8 cellular contexts compared by ENCODE assay signal in the genomic region with DNA sequence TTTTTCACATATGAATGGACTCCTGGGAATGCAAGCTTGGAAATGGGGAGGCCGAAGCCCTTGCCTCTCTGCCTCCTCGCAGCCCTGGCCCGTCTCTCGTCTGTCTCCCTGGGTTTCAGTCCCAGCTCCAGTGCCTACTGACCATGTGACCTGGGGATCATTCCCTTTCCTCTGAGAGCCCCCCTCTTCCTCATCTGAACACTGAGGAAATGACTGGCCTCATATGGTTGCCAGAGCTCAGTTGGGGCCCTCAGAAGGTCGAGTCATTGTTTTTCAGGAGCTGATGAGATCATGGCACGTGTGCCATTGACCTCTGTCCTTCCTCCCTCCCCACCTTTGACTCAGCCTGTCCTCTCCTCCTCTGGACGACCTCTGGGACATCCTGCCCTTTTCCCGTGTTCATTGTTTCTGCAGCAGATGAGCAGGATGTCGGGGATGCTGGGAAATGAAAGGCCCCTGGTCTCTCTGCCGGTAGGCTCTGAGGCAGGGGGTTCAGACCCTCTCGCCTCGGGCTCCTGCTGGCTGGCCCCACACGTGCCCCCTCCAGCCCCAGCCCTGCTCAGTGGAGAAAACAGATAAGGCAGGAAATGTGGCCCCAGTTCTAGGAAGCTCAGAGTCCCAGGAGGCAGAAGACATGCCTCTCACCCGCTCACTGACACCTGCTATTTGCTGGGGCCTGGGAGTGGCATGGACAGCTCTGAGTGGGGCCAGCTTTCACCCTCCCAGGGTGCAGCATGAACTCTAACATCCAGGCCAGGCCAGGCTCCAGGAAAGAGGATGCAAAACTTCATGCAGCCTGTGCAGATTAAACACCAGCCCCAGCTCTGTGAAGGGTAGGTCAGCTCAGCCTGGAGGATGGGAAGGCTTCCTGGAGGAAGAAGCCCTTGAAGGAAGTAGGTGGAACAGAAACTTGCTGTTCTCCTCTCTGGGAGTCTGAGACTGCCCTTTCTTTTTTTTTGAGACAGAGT. TPM values are rescaled to one million over a fixed set of nuclear protein-coding genes. Genes with fewer than 3 reads are reported as not detected.
DNase-seq lines count a peak whose midpoint lies in the region; ATAC-seq and TF ChIP-seq lines count a peak whose summit lies in the region.

No MANE protein-coding gene starts in this region.

- no peak for TF ChIP-seq RAD21 in SK-N-SH (IDR thresholded peaks at IDR 0.05; ENCODE audit: low read length)

- no peaks in the 10 kb centered on the region for H3K79me2 ChIP-seq in SK-N-SH (ENCODE audit: insufficient read depth)

- 63% methylated on average over 14 of the region's 14 CpGs for WGBS in SK-N-SH (ENCODE audit: low lambda C conversion rate)

- peak overlapping the region in 1 of 2 experiments; percentile 50; a peak in 2 of 4 replicates for H3K27ac ChIP-seq in SK-N-SH (ENCODE audit: low read depth in 2 of 2, low read length in 1 of 2)

- no peaks in the 10 kb centered on the region for H3K27me3 ChIP-seq in SK-N-SH (ENCODE audit: insufficient read depth)

- CTCF ChIA-PET in SK-N-SH (lab: Yijun Ruan, JAX), result interaction anchor here (1.4 to 1.5 kb wide), 3 partner anchors 21 to 248 kb away, joined by 3 to 8 read pairs (median 5); no protein-coding TSS in a partner anchor

- no peak for ATAC-seq in GM19023 (IDR thresholded peaks at IDR 0.05; ENCODE audit: unreplicated experiment)
- ATAC-seq in HG02884 (IDR thresholded peaks at IDR 0.05; ENCODE audit: unreplicated experiment), result no peak
- ATAC-seq in HG03460 (IDR thresholded peaks at IDR 0.05; ENCODE audit: unreplicated experiment), result no peak
- ATAC-seq in GM21825 (IDR thresholded peaks at IDR 0.05; ENCODE audit: unreplicated experiment), result no peak

- no peaks in the 10 kb centered on the region for H3K9me2 ChIP-seq in SK-N-SH

- H3F3A ChIP-seq in SK-N-SH (replicated peaks; ENCODE audit: insufficient read depth), result peaks cover 4% of the 10 kb centered on the region

- H3K4me2 ChIP-seq in SK-N-SH, result 0 out of 2 replicates have a peak overlapping the region, but pooled peaks have one; percentile 1

- DNase-seq in GM12865 (ENCODE audit: low read depth) (peak; percentile 36), SK-N-SH (no peak), fibroblast of the aortic adventitia (ENCODE audit: low read depth) (peak; percentile 56), skeletal muscle cell (ENCODE audit: low read depth) (peak; percentile 13)

- no peak for TF ChIP-seq EP300 in SK-N-SH (IDR thresholded peaks at IDR 0.05; ENCODE audit: borderline replicate concordance in 1 of 2, low read depth in 1 of 2, low read length in 1 of 2)

- H3K4me1 ChIP-seq in SK-N-SH (ENCODE audit: control insufficient read depth in 1 of 2, insufficient read depth in 2 of 2, low read depth in 1 of 2, low read length in 1 of 2), result peaks cover 0 to 4% of the 10 kb centered on the region in 2 experiments; a peak in 2 of 4 replicates

- H3K4me3 ChIP-seq in GM12865 (ENCODE audit: low read depth, low read length), result no peak overlapping the region
- H3K4me3 ChIP-seq in SK-N-SH (ENCODE audit: low read depth in 2 of 2, low read length in 1 of 2), result no peak overlapping the region
- H3K4me3 ChIP-seq in fibroblast of the aortic adventitia (ENCODE audit: low read depth, low read length), result no peak overlapping the region
- H3K4me3 ChIP-seq in skeletal muscle cell (ENCODE audit: low read depth, low read length), result no peak overlapping the region

- H3K9ac ChIP-seq in SK-N-SH, result no peak overlapping the region; the same call in 1 of the 2 replicates

- H4K20me1 ChIP-seq in SK-N-SH (ENCODE audit: insufficient read depth), result no peaks in the 10 kb centered on the region

- POLR2A ChIA-PET in SK-N-SH (lab: Yijun Ruan, JAX), result interaction anchor here (1.1 kb wide), 1 partner anchor 16 kb away, joined by 4 read pairs; the partner anchor contains the start of gene ZCWPW1

- no peaks in the 10 kb centered on the region for H3K36me3 ChIP-seq in SK-N-SH (replicated peaks in 1 of 2; ENCODE audit: control insufficient read depth in 1 of 2, insufficient read depth in 2 of 2, low read length in 1 of 2)

- H2AFZ ChIP-seq in SK-N-SH (ENCODE audit: low read depth), result peak overlapping the region; percentile 73; the same call in 1 of the 2 replicates

- no peak for TF ChIP-seq CTCF in GM12865 (IDR thresholded peaks at IDR 0.05; ENCODE audit: insufficient read depth, low read depth, low read length, missing control alignments)
- no peak for TF ChIP-seq CTCF in SK-N-SH (IDR thresholded peaks at IDR 0.05)
- no peak for TF ChIP-seq CTCF in fibroblast of the aortic adventitia (IDR thresholded peaks at IDR 0.05; ENCODE audit: insufficient read depth, low read length)

- H3K9me3 ChIP-seq in SK-N-SH, result no peaks in the 10 kb centered on the region

TF ChIP-seq in SK-N-SH, 30 proteins besides CTCF, POLR2A, EP300 and RAD21:
- TF ChIP-seq TCF12 (IDR thresholded peaks at IDR 0.05), result peak; percentile 75
- peak; percentile 93 for TF ChIP-seq RXRA (IDR thresholded peaks at IDR 0.05; ENCODE audit: borderline replicate concordance, low read depth)
- TF ChIP-seq, protein P1, sequence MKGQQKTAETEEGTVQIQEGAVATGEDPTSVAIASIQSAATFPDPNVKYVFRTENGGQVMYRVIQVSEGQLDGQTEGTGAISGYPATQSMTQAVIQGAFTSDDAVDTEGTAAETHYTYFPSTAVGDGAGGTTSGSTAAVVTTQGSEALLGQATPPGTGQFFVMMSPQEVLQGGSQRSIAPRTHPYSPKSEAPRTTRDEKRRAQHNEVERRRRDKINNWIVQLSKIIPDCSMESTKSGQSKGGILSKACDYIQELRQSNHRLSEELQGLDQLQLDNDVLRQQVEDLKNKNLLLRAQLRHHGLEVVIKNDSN (IDR thresholded peaks at IDR 0.05; ENCODE audit: borderline replicate concordance, low read depth), result peak; percentile 69
- TF ChIP-seq POLR2AphosphoS5 (IDR thresholded peaks at IDR 0.05; ENCODE audit: low read depth, low read length), result peak; percentile 29; the same call in 1 of the 2 replicates
- TF ChIP-seq TAF1 (IDR thresholded peaks at IDR 0.05; ENCODE audit: borderline replicate concordance, low read depth, low read length), result 0 out of 2 replicates have a peak, but pooled peaks have one; percentile 15
- TF ChIP-seq FOSL2 (IDR thresholded peaks at IDR 0.05; ENCODE audit: borderline replicate concordance, low read depth), result peak; percentile 25; the same call in 1 of the 2 replicates
- TF ChIP-seq ELF1 (IDR thresholded peaks at IDR 0.05), result no peak
- TF ChIP-seq MAX (IDR thresholded peaks at IDR 0.05; ENCODE audit: low read depth), result peak; percentile 87
- no peak for TF ChIP-seq CHD2 (IDR thresholded peaks at IDR 0.05; ENCODE audit: low read length, partially characterized antibody)

RNA-seq across cellular contexts. Expression of gene PPP1R35, which starts 8.3 kb away (rescaled TPM):
- polyA plus RNA-seq in SK-N-SH (2012; rRNA removed), result 66.9 and 75.9 TPM in 2 replicates
- polyA plus RNA-seq in SK-N-SH (2012; cell fraction: cytosol; rRNA removed), result 26.7 and 37.5 TPM in 2 replicates
- polyA plus RNA-seq in SK-N-SH (2012; cell fraction: nucleus; rRNA removed), result 280 and 468 TPM in 2 replicates
- 8.8 and 9.2 TPM in 2 replicates for total RNA-seq in fibroblast of the aortic adventitia (ENCODE audit: low replicate concordance)

RNA-seq across cellular contexts. Expression of gene MEPCE, which starts 15.0 kb away (rescaled TPM):
- 16.7 and 20.2 TPM in 2 replicates for polyA plus RNA-seq in SK-N-SH (2012; rRNA removed)
- 13.7 and 17.2 TPM in 2 replicates for polyA plus RNA-seq in SK-N-SH (2012; cell fraction: cytosol; rRNA removed)
- 45.2 and 52.4 TPM in 2 replicates for polyA plus RNA-seq in SK-N-SH (2012; cell fraction: nucleus; rRNA removed)
- 48.0 and 49.6 TPM in 2 replicates for total RNA-seq in fibroblast of the aortic adventitia (ENCODE audit: low replicate concordance)

RNA-seq across cellular contexts. Expression of gene ZCWPW1, which starts 16.1 kb away (rescaled TPM):
- 3.4 and 4.1 TPM in 2 replicates for polyA plus RNA-seq in SK-N-SH (2012; rRNA removed)
- polyA plus RNA-seq in SK-N-SH (2012; cell fraction: cytosol; rRNA removed), result 3.1 and 3.5 TPM in 2 replicates
- polyA plus RNA-seq in SK-N-SH (2012; cell fraction: nucleus; rRNA removed), result 10.2 and 15.5 TPM in 2 replicates
- 2.4 and 3.0 TPM in 2 replicates for total RNA-seq in fibroblast of the aortic adventitia (ENCODE audit: low replicate concordance)

RNA-seq across cellular contexts. Expression of gene SPACDR, which starts 19.5 kb away (rescaled TPM):
- 0.93 and 1.5 TPM in 2 replicates for polyA plus RNA-seq in SK-N-SH (2012; rRNA removed)
- polyA plus RNA-seq in SK-N-SH (2012; cell fraction: cytosol; rRNA removed), result 0.44 and 0.47 TPM in 2 replicates
- 7.2 and 8.4 TPM in 2 replicates for polyA plus RNA-seq in SK-N-SH (2012; cell fraction: nucleus; rRNA removed)
- total RNA-seq in fibroblast of the aortic adventitia (ENCODE audit: low replicate concordance), result 0.27 TPM in 1 of 2 replicates, not detected in the other

RNA-seq across cellular contexts. Expression of gene TSC22D4, which starts 34.4 kb away (rescaled TPM):
- polyA plus RNA-seq in SK-N-SH (2012; rRNA removed), result 20.3 and 32.7 TPM in 2 replicates
- polyA plus RNA-seq in SK-N-SH (2012; cell fraction: cytosol; rRNA removed), result 13.4 and 24.0 TPM in 2 replicates
- 45.7 and 64.8 TPM in 2 replicates for polyA plus RNA-seq in SK-N-SH (2012; cell fraction: nucleus; rRNA removed)
- 25.6 and 31.6 TPM in 2 replicates for total RNA-seq in fibroblast of the aortic adventitia (ENCODE audit: low replicate concordance)
